9 cellular contexts compared by ENCODE assay signal in the genomic region with DNA sequence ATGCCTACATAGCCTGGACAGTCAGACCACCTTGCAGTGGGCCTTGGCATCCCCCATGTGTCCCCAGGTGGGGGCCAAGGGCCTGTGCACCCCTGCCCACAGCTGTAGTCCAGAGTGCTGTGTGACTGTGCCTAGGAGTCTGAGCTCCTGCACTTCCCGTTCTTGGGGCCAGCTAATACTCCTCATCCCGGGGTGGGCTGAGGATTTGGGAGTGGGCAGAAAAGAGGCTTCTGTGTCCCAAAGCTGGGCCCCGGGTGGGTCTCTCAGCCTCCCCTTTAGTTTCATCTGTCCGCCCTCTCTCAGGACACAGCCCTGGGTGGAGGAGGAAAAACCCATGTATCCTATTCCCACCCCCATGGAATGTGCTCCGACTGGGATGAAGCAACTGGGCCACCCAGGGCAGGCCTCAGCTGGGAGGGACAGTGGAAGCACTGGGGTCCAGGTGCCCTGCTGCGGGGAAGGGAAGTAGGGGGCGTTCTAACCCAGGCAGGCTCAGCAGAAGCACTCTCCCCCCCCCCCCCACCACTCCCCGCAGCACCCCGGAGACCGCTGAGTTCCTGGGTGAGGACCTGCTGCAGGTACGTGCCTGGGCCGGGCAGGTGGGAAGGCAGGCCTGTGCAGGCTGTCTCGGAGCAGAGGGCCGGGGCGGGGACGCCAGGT. TPM values are rescaled to one million over a fixed set of nuclear protein-coding genes. Genes with fewer than 3 reads are reported as not detected.
DNase-seq lines count a peak whose midpoint lies in the region; ATAC-seq lines count a peak whose summit lies in the region.
"Had no signal": no experiment of that assay in that cellular context is flagged by ENCODE, and none has a peak within 500 bp of the region (broad histone marks: within the 10 kb centered on the region; RNA-seq: fewer than 3 reads in every experiment).

No MANE protein-coding gene starts in this region.

- intact Hi-C loops in posterior vena cava (cut with DNase I): loop anchor here in 1 of 2 donors (5.0 kb wide), 1 partner anchor 42 kb away; no protein-coding TSS in a partner anchor

- no peaks in the 10 kb centered on the region for H3K9me3 ChIP-seq in iPS-18c (ENCODE audit: control insufficient read depth, insufficient read depth, low read length)
- no peaks in the 10 kb centered on the region for H3K9me3 ChIP-seq in thymus (ENCODE audit: control insufficient read depth)

- H3K9me3 Mint-ChIP-seq in activated T-cell treated with anti-CD3 and anti-CD28 coated beads, Interleukin-2, amount 50 U/mL, for 24 hours: no peaks in the 10 kb centered on the region
- H3K9me3 Mint-ChIP-seq in activated T-helper 17 cell treated with anti-CD3 and anti-CD28 coated beads, Interleukin-2, amount 50 U/mL, for 72 hours: no peaks in the 10 kb centered on the region

- H3K4me1 ChIP-seq in thymus (ENCODE audit: control insufficient read depth, insufficient read depth, low read length): peaks cover 33% of the 10 kb centered on the region

- H3K4me3 Mint-ChIP-seq in activated T-cell treated with anti-CD3 and anti-CD28 coated beads, Interleukin-2, amount 50 U/mL, for 24 hours: peak overlapping the region; percentile 94
- H3K4me3 Mint-ChIP-seq in activated T-helper 17 cell treated with anti-CD3 and anti-CD28 coated beads, Interleukin-2, amount 50 U/mL, for 72 hours: peak overlapping the region; percentile 87

- H3K4me1 Mint-ChIP-seq in activated T-cell treated with anti-CD3 and anti-CD28 coated beads, Interleukin-2, amount 50 U/mL, for 24 hours (ENCODE audit: low read depth): peaks cover 56% of the 10 kb centered on the region
- H3K4me1 Mint-ChIP-seq in activated T-helper 17 cell treated with anti-CD3 and anti-CD28 coated beads, Interleukin-2, amount 50 U/mL, for 72 hours: peaks cover 23% of the 10 kb centered on the region

- ATAC-seq in activated T-helper 17 cell treated with anti-CD3 and anti-CD28 coated beads, Interleukin-2, amount 50 U/mL, for 72 hours (replicated peaks): peak; percentile 1
- no peak for ATAC-seq in HG03097 (IDR thresholded peaks at IDR 0.05; ENCODE audit: low FRiP score, unreplicated experiment)

- H3K27me3 ChIP-seq in thymus (ENCODE audit: control insufficient read depth, insufficient read depth): no peaks in the 10 kb centered on the region

- H3K36me3 ChIP-seq in thymus (ENCODE audit: control insufficient read depth, insufficient read depth): peaks cover 31% of the 10 kb centered on the region

- H3K27ac Mint-ChIP-seq in activated T-cell treated with anti-CD3 and anti-CD28 coated beads, Interleukin-2, amount 50 U/mL, for 24 hours: peak overlapping the region; percentile 97
- peak overlapping the region; percentile 94 for H3K27ac Mint-ChIP-seq in activated T-helper 17 cell treated with anti-CD3 and anti-CD28 coated beads, Interleukin-2, amount 50 U/mL, for 72 hours

- no peak for DNase-seq in activated T-cell treated with anti-CD3 and anti-CD28 coated beads, Interleukin-2, amount 50 U/mL, for 24 hours
- DNase-seq in activated T-cell treated with anti-CD3 and anti-CD28 coated beads for 4 hours (no peak), posterior vena cava (ENCODE audit: low spot score) (no peak), SIG-M5 treated with dmso at 0.1 percent for 504 hours (lab: John Stamatoyannopoulos, UW; ENCODE audit: unreplicated experiment) (no peak)
- DNase-seq: T-helper 9 cell had no signal

- H3K27ac ChIP-seq in thymus (ENCODE audit: low read depth): peak overlapping the region; percentile 53

- H3K4me3 ChIP-seq in iPS-18c (ENCODE audit: insufficient read depth, low read depth, low read length): peak overlapping the region; percentile 55
- H3K4me3 ChIP-seq in thymus (ENCODE audit: low read length): peak overlapping the region; percentile 77

- H3K36me3 Mint-ChIP-seq in activated T-cell treated with anti-CD3 and anti-CD28 coated beads, Interleukin-2, amount 50 U/mL, for 24 hours (ENCODE audit: low read depth): peaks cover 51% of the 10 kb centered on the region
- peaks cover 63% of the 10 kb centered on the region for H3K36me3 Mint-ChIP-seq in activated T-helper 17 cell treated with anti-CD3 and anti-CD28 coated beads, Interleukin-2, amount 50 U/mL, for 72 hours (ENCODE audit: low read depth)

- WGBS in thymus: 72% methylated on average over 16 of the region's 16 CpGs

- no peaks in the 10 kb centered on the region for H3K27me3 Mint-ChIP-seq in activated T-cell treated with anti-CD3 and anti-CD28 coated beads, Interleukin-2, amount 50 U/mL, for 24 hours
- H3K27me3 Mint-ChIP-seq in activated T-helper 17 cell treated with anti-CD3 and anti-CD28 coated beads, Interleukin-2, amount 50 U/mL, for 72 hours: no peaks in the 10 kb centered on the region

RNA-seq across cellular contexts. Expression of a gene that starts 1.3 kb away (rescaled TPM):
- 100 to 1,000 TPM; 118 to 132 TPM for total RNA-seq in activated T-helper 17 cell treated with anti-CD3 and anti-CD28 coated beads, Interleukin-2, amount 50 U/mL, for 72 hours
- polyA plus RNA-seq in thymus: 23.0 TPM
- total RNA-seq in posterior vena cava: 1 to 10 TPM; 7.2 to 7.4 TPM

RNA-seq across cellular contexts. Expression of a gene that starts 17.8 kb away (rescaled TPM):
- total RNA-seq in activated T-helper 17 cell treated with anti-CD3 and anti-CD28 coated beads, Interleukin-2, amount 50 U/mL, for 72 hours: 10 to 100 TPM; 38.0 to 43.2 TPM
- 8.9 TPM for polyA plus RNA-seq in thymus
- total RNA-seq in posterior vena cava: 1 to 10 TPM; 5.0 to 5.4 TPM

RNA-seq across cellular contexts. Expression of a gene that starts 32.1 kb away (rescaled TPM):
- 10 to 100 TPM; 69.3 to 79.8 TPM for total RNA-seq in activated T-helper 17 cell treated with anti-CD3 and anti-CD28 coated beads, Interleukin-2, amount 50 U/mL, for 72 hours
- 99.5 TPM for polyA plus RNA-seq in thymus
- 10 to 100 TPM; 30.0 to 31.2 TPM for total RNA-seq in posterior vena cava

RNA-seq across cellular contexts. Expression of a gene that starts 34.7 kb away (rescaled TPM):
- 1,000 to 10,000 TPM; 1,410 to 2,076 TPM for total RNA-seq in activated T-helper 17 cell treated with anti-CD3 and anti-CD28 coated beads, Interleukin-2, amount 50 U/mL, for 72 hours
- polyA plus RNA-seq in thymus: 554 TPM
- 1,000 to 10,000 TPM; 1,140 to 1,213 TPM for total RNA-seq in posterior vena cava

RNA-seq across cellular contexts. Expression of a gene that starts 45.4 kb away (rescaled TPM):
- 10 to 100 TPM; 22.1 to 46.1 TPM for total RNA-seq in activated T-helper 17 cell treated with anti-CD3 and anti-CD28 coated beads, Interleukin-2, amount 50 U/mL, for 72 hours
- polyA plus RNA-seq in thymus: 26.6 TPM
- 10 to 100 TPM; 12.0 to 13.8 TPM for total RNA-seq in posterior vena cava

Comparison
In these comparisons a context has a peak if more than half of its experiments do, and no peak if none do; other contexts are left out.
1. RNA of a gene that starts 1.3 kb away (total RNA-seq): 118 to 132 TPM in activated T-helper 17 cell treated with anti-CD3 and anti-CD28 coated beads, Interleukin-2, amount 50 U/mL, for 72 hours; 7.2 to 7.4 TPM in posterior vena cava; every median in the first group is over 10 times any median in the second.
2. RNA of a gene that starts 17.8 kb away (total RNA-seq): 38.0 to 43.2 TPM in activated T-helper 17 cell treated with anti-CD3 and anti-CD28 coated beads, Interleukin-2, amount 50 U/mL, for 72 hours; 5.0 to 5.4 TPM in posterior vena cava; every median in the first group is over 4 times any median in the second.